ENCODE assay signal across 8 cellular contexts in the genomic region with DNA sequence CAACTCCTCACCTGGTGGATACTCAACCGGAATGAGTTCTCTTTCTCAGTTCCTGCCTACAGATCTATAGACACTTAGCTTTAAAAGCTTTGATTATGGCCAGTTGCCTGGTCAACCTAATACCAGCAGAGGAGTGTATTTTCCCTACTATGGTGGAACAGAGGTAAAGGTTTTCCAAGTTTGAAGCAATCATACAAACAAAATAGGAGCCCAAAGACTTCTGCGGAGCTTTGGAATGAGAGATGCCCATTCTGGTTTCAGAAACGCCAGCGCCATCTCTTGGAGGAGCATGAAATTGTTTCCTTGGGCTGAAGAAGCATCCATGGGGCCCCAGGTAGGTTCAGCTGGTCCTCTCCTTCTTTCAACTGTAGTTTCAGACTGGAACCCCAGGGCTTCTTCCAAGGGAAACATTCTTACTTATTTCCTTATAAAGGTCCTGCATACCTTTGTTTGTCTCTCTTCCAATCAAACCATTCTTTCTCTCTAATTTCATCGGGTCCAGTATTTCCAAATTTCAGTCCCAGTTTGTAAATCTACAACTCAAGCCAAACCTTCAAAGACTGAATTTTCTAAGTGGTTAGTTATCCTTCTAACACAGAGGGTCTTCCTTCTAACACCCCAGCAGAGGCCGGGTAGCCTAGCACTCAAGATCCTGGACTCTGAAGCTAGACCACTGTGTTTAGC.
DNase-seq lines count a peak whose midpoint lies in the region; ATAC-seq and TF ChIP-seq lines count a peak whose summit lies in the region.

No MANE protein-coding gene starts in this region.

- TF ChIP-seq CTCF in GM06990 (IDR thresholded peaks at IDR 0.05; ENCODE audit: insufficient read depth, low read length, poor library complexity, severe bottlenecking) (peak; percentile 65), chondrocyte (IDR thresholded peaks at IDR 0.05) (peak; percentile 96), left lung (IDR thresholded peaks at IDR 0.05) (peak; percentile 77)

- peak; percentile 76 for ATAC-seq in left lung
- ATAC-seq in GM21528 (IDR thresholded peaks at IDR 0.05; ENCODE audit: low FRiP score, unreplicated experiment), result no peak
- ATAC-seq in activated CD8-positive, alpha-beta memory T cell treated with anti-CD3 and anti-CD28 coated beads, Interleukin-2, amount 10 ng/mL, durations not matched to agents 7 days and 5 days, result no peak

- no peaks in the 10 kb centered on the region for H3K36me3 Mint-ChIP-seq in chondrocyte (ENCODE audit: low read depth)
- H3K36me3 Mint-ChIP-seq in activated CD8-positive, alpha-beta memory T cell treated with anti-CD3 and anti-CD28 coated beads, Interleukin-2, amount 10 ng/mL, durations not matched to agents 7 days and 5 days, result no peaks in the 10 kb centered on the region

- H3K27ac ChIP-seq in left lung, result peak overlapping the region; percentile 59 to 86

- H3K4me1 ChIP-seq in left lung, result peaks cover 20 to 44% of the 10 kb centered on the region in 2 donors

- H3K36me3 ChIP-seq in GM06990 (ENCODE audit: control insufficient read depth, insufficient read depth, low read length) (no peaks in the 10 kb centered on the region), left lung (no peaks in the 10 kb centered on the region)

- CTCF ChIA-PET in activated CD8-positive, alpha-beta memory T cell treated with anti-CD3 and anti-CD28 coated beads, Interleukin-2, amount 10 ng/mL, durations not matched to agents 7 days and 5 days (lab: Charles Lee), result interaction anchor here (0.9 to 1.8 kb wide), 6 partner anchors 16 to 222 kb away, joined by 3 to 5 read pairs (median 4); no protein-coding TSS in a partner anchor

- no peak overlapping the region for H3K4me3 ChIP-seq in GM06990 (replicated peaks; ENCODE audit: low read depth, low read length)
- peak overlapping the region in 1 of 2 donors; percentile 1 for H3K4me3 ChIP-seq in left lung

- no peaks in the 10 kb centered on the region for H3K27me3 Mint-ChIP-seq in chondrocyte (ENCODE audit: low read depth)
- no peaks in the 10 kb centered on the region for H3K27me3 Mint-ChIP-seq in activated CD8-positive, alpha-beta memory T cell treated with anti-CD3 and anti-CD28 coated beads, Interleukin-2, amount 10 ng/mL, durations not matched to agents 7 days and 5 days

- H3K27me3 ChIP-seq in GM06990 (replicated peaks; ENCODE audit: control insufficient read depth, insufficient read depth, low read length) (no peaks in the 10 kb centered on the region; the same call in 1 of the 2 replicates), left lung (no peaks in the 10 kb centered on the region)

- H3K9me3 Mint-ChIP-seq in chondrocyte (ENCODE audit: low read depth), result no peaks in the 10 kb centered on the region
- no peaks in the 10 kb centered on the region for H3K9me3 Mint-ChIP-seq in activated CD8-positive, alpha-beta memory T cell treated with anti-CD3 and anti-CD28 coated beads, Interleukin-2, amount 10 ng/mL, durations not matched to agents 7 days and 5 days (ENCODE audit: low read depth)

- peaks cover 75% of the 10 kb centered on the region for H3K4me1 Mint-ChIP-seq in chondrocyte (ENCODE audit: low read depth)
- no peaks in the 10 kb centered on the region for H3K4me1 Mint-ChIP-seq in activated CD8-positive, alpha-beta memory T cell treated with anti-CD3 and anti-CD28 coated beads, Interleukin-2, amount 10 ng/mL, durations not matched to agents 7 days and 5 days

- peak overlapping the region; percentile 97 for H3K27ac Mint-ChIP-seq in chondrocyte (ENCODE audit: unreplicated experiment)
- H3K27ac Mint-ChIP-seq in activated CD8-positive, alpha-beta memory T cell treated with anti-CD3 and anti-CD28 coated beads, Interleukin-2, amount 10 ng/mL, durations not matched to agents 7 days and 5 days, result no peak overlapping the region

- H3K4me3 Mint-ChIP-seq in chondrocyte (ENCODE audit: unreplicated experiment), result peak overlapping the region; percentile 35
- H3K4me3 Mint-ChIP-seq in activated CD8-positive, alpha-beta memory T cell treated with anti-CD3 and anti-CD28 coated beads, Interleukin-2, amount 10 ng/mL, durations not matched to agents 7 days and 5 days, result no peak overlapping the region

- intact Hi-C loops in left lung (cut with DNase I), result loop anchor here in 1 of 2 donors (5.0 kb wide), 1 partner anchor 130 kb away; no protein-coding TSS in a partner anchor

- H3K9me3 ChIP-seq in left lung, result no peaks in the 10 kb centered on the region

- no peak for DNase-seq in GM06990 (ENCODE audit: extremely low read depth, insufficient read length)
- peak; percentile 85 for DNase-seq in M059J (ENCODE audit: low read depth)
- DNase-seq in SK-N-DZ (ENCODE audit: low spot score), result peak; percentile 26
- DNase-seq in chondrocyte (ENCODE audit: low spot score), result no peak
- DNase-seq in left lung, result peak in 1 of 2 donors; percentile 70
- peak; percentile 7 for DNase-seq in stimulated activated CD8-positive, alpha-beta memory T cell treated with anti-CD3 and anti-CD28 coated beads, Interleukin-4, amount 100 ng/mL, for 24 hours (ENCODE audit: low read depth)
- DNase-seq in activated CD8-positive, alpha-beta memory T cell treated with anti-CD3 and anti-CD28 coated beads, Interleukin-2, amount 10 ng/mL, durations not matched to agents 7 days and 5 days, result no peak

Comparison
In these comparisons a context has a peak if more than half of its experiments do, and no peak if none do; other contexts are left out.
1. DNase-seq: peak in M059J (single experiment), SK-N-DZ (single experiment) and stimulated activated CD8-positive, alpha-beta memory T cell treated with anti-CD3 and anti-CD28 coated beads, Interleukin-4, amount 100 ng/mL, for 24 hours (single experiment); none in GM06990 (single experiment), chondrocyte (single experiment) and activated CD8-positive, alpha-beta memory T cell treated with anti-CD3 and anti-CD28 coated beads, Interleukin-2, amount 10 ng/mL, durations not matched to agents 7 days and 5 days (single experiment).
2. Peak in every context shown above with its lines, with median percentiles within 50 percentile points of each other: CTCF ChIP-seq.